ENCODE assay signal across 21 cellular contexts in the genomic region with DNA sequence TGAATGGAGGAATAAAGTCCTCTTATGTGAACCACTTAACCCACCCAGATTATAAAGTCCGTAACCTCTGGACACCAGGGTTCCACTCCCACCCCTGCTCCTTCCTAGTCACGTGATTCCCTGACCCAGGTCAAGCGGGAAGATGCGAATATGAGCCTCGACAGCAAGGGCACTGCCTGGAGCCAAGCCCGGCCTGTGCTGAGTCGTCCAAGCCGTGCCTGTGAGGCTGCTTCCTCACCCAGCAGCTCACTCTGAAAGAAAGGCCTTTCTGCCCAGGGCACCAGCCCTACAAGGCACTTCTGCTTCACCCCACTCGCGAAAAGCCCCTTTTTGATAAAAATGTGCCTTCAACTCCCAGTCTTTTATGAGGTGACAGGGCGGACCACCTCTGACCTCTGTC.
DNase-seq lines count a peak whose midpoint lies in the region; ATAC-seq and TF ChIP-seq lines count a peak whose summit lies in the region.
"Had no signal": no experiment of that assay in that cellular context is flagged by ENCODE, and none has a peak within 500 bp of the region (broad histone marks: within the 10 kb centered on the region; RNA-seq: fewer than 3 reads in every experiment).

No MANE protein-coding gene starts in this region.

- POLR2A ChIA-PET in RWPE1 (lab: Yijun Ruan, JAX; ENCODE audit: low non-redundant PET) = no interaction called here

- H3K4me1 Mint-ChIP-seq in HFFc6 (ENCODE audit: low read depth) (peaks cover 8% of the 10 kb centered on the region; the same call in 1 of the 2 replicates), nephron progenitor cell (peaks cover 37% of the 10 kb centered on the region)
- no peaks in the 10 kb centered on the region for H3K4me1 Mint-ChIP-seq in activated naive CD8-positive, alpha-beta T cell treated with anti-CD3 and anti-CD28 coated beads for 36 hours
- no peaks in the 10 kb centered on the region for H3K4me1 Mint-ChIP-seq in stimulated activated naive B cell treated with anti-CD40 and anti-IgM and Interleukin-4, amounts not matched to agents 10 μg/mL and 1 μg/mL and 100 μg/mL, for 72 hours

- TF ChIP-seq CTCF in HFFc6 (IDR thresholded peaks at IDR 0.05) (no peak), RWPE1 (conservative IDR thresholded peaks at IDR 0.05; ENCODE audit: low read depth) (no peak), nephron progenitor cell (IDR thresholded peaks at IDR 0.05) (no peak)

- CTCF ChIA-PET in RWPE1 (lab: Yijun Ruan, JAX) = interaction anchor here (0.6 kb wide), 1 partner anchor 136 kb away, joined by 4 read pairs; no protein-coding TSS in a partner anchor

- peaks cover 26% of the 10 kb centered on the region for H3K36me3 Mint-ChIP-seq in HFFc6 (ENCODE audit: low read depth)
- peaks cover 55% of the 10 kb centered on the region for H3K36me3 Mint-ChIP-seq in nephron progenitor cell (ENCODE audit: low read depth)
- H3K36me3 Mint-ChIP-seq in activated naive CD8-positive, alpha-beta T cell treated with anti-CD3 and anti-CD28 coated beads for 36 hours = no peaks in the 10 kb centered on the region
- peaks cover 5 to 7% of the 10 kb centered on the region in 2 donors for H3K36me3 Mint-ChIP-seq in stimulated activated naive B cell treated with anti-CD40 and anti-IgM and Interleukin-4, amounts not matched to agents 10 μg/mL and 1 μg/mL and 100 μg/mL, for 72 hours

- 0 out of 2 replicates have a peak overlapping the region, but pooled peaks have one; percentile 9 for H3K27ac ChIP-seq in RWPE1
- H3K27ac ChIP-seq: C4-2B, KMS-11 had no signal

- no peaks in the 10 kb centered on the region; the same call in none of the 2 replicates for H3K27me3 Mint-ChIP-seq in HFFc6 (ENCODE audit: insufficient read depth)
- no peaks in the 10 kb centered on the region for H3K27me3 Mint-ChIP-seq in nephron progenitor cell (ENCODE audit: low read depth, poor library complexity)
- no peaks in the 10 kb centered on the region for H3K27me3 Mint-ChIP-seq in activated naive CD8-positive, alpha-beta T cell treated with anti-CD3 and anti-CD28 coated beads for 36 hours
- no peaks in the 10 kb centered on the region for H3K27me3 Mint-ChIP-seq in stimulated activated naive B cell treated with anti-CD40 and anti-IgM and Interleukin-4, amounts not matched to agents 10 μg/mL and 1 μg/mL and 100 μg/mL, for 72 hours
- H3K27me3 Mint-ChIP-seq: CD8-positive, alpha-beta memory T cell had no signal

- no peak overlapping the region for H3K4me3 Mint-ChIP-seq in HFFc6
- H3K4me3 Mint-ChIP-seq in nephron progenitor cell = no peak overlapping the region
- H3K4me3 Mint-ChIP-seq in activated naive CD8-positive, alpha-beta T cell treated with anti-CD3 and anti-CD28 coated beads for 36 hours = no peak overlapping the region
- no peak overlapping the region for H3K4me3 Mint-ChIP-seq in stimulated activated naive B cell treated with anti-CD40 and anti-IgM and Interleukin-4, amounts not matched to agents 10 μg/mL and 1 μg/mL and 100 μg/mL, for 72 hours
- H3K4me3 Mint-ChIP-seq: CD8-positive, alpha-beta memory T cell had no signal

- no peak overlapping the region for H3K27ac Mint-ChIP-seq in HFFc6
- H3K27ac Mint-ChIP-seq in nephron progenitor cell = peak overlapping the region; percentile 86
- H3K27ac Mint-ChIP-seq in activated naive CD8-positive, alpha-beta T cell treated with anti-CD3 and anti-CD28 coated beads for 36 hours = no peak overlapping the region
- no peak overlapping the region for H3K27ac Mint-ChIP-seq in stimulated activated naive B cell treated with anti-CD40 and anti-IgM and Interleukin-4, amounts not matched to agents 10 μg/mL and 1 μg/mL and 100 μg/mL, for 72 hours

- no peak for ATAC-seq in stimulated activated naive B cell treated with anti-CD40 and anti-IgM and Interleukin-4, amounts not matched to agents 10 μg/mL and 1 μg/mL and 100 μg/mL, for 72 hours (replicated peaks)
- ATAC-seq in HG02973 (IDR thresholded peaks at IDR 0.05; ENCODE audit: unreplicated experiment) = no peak

- peak; percentile 12 for DNase-seq in EH (ENCODE audit: low read depth)
- peak; percentile 4 for DNase-seq in HFFc6
- DNase-seq in RWPE1 (ENCODE audit: low spot score) = no peak
- DNase-seq in nephron progenitor cell = no peak
- DNase-seq in activated naive CD8-positive, alpha-beta T cell treated with anti-CD3 and anti-CD28 coated beads for 36 hours = no peak
- no peak for DNase-seq in stimulated activated naive B cell treated with anti-CD40 and anti-IgM and Interleukin-4, amounts not matched to agents 10 μg/mL and 1 μg/mL and 100 μg/mL, for 72 hours
- no peak for DNase-seq in RKO (ENCODE audit: low spot score)
- DNase-seq: CD8-positive, alpha-beta memory T cell; DMS79; NCI-H1105; NCI-H146; NCI-H2081; NCI-H2171; NCI-H345; NCI-H524; NCI-H774; NK-92 treated with Interleukin-12 subunit alpha and Interleukin-12 subunit beta, amount 100 ng/mL, for 24 hours; Right ventricle myocardium superior had no signal

- H3K9me3 Mint-ChIP-seq in HFFc6 = no peaks in the 10 kb centered on the region
- no peaks in the 10 kb centered on the region for H3K9me3 Mint-ChIP-seq in nephron progenitor cell
- H3K9me3 Mint-ChIP-seq in activated naive CD8-positive, alpha-beta T cell treated with anti-CD3 and anti-CD28 coated beads for 36 hours = no peaks in the 10 kb centered on the region
- no peaks in the 10 kb centered on the region for H3K9me3 Mint-ChIP-seq in stimulated activated naive B cell treated with anti-CD40 and anti-IgM and Interleukin-4, amounts not matched to agents 10 μg/mL and 1 μg/mL and 100 μg/mL, for 72 hours
- H3K9me3 Mint-ChIP-seq: CD8-positive, alpha-beta memory T cell had no signal

Comparison
In these comparisons a context has a peak if more than half of its experiments do, and no peak if none do; other contexts are left out.
1. DNase-seq: peak in EH (single experiment) and HFFc6 (single experiment); none in RWPE1 (single experiment), nephron progenitor cell (single experiment), activated naive CD8-positive, alpha-beta T cell treated with anti-CD3 and anti-CD28 coated beads for 36 hours (single experiment), stimulated activated naive B cell treated with anti-CD40 and anti-IgM and Interleukin-4, amounts not matched to agents 10 μg/mL and 1 μg/mL and 100 μg/mL, for 72 hours (single experiment) and RKO (single experiment).